Comparison of ENCODE assay signal across 22 cellular contexts in the genomic region with DNA sequence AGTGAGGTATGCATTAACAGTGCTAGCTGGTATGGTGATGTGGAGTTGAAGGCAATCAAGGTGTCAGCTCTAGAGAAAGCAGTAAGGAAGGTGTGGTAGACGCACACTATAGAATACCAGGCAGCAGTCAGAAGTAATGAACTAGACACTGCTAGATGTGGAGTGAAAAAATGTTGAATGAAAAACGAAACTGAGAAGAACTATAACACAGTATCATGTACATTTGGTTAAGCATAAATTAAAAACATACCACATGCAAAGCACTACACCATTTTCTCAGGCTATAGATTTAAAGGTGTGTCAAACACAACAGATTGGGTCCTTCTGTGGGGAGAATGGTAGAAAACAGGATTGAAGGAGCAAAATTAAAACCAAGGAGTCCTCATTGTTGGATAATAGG.
DNase-seq lines count a peak whose midpoint lies in the region; ATAC-seq and TF ChIP-seq lines count a peak whose summit lies in the region.
"Had no signal": no experiment of that assay in that cellular context is flagged by ENCODE, and none has a peak within 500 bp of the region (broad histone marks: within the 10 kb centered on the region; RNA-seq: fewer than 3 reads in every experiment).

No MANE protein-coding gene starts in this region.

- no peak for TF ChIP-seq CTCF in GM10266 (IDR thresholded peaks at IDR 0.05; ENCODE audit: control insufficient read depth, insufficient read depth, low read depth, missing control alignments)

- ATAC-seq in GM19025 (IDR thresholded peaks at IDR 0.05; ENCODE audit: low read depth, unreplicated experiment), result peak; percentile 62
- ATAC-seq in GM21529 (IDR thresholded peaks at IDR 0.05; ENCODE audit: unreplicated experiment), result peak; percentile 56
- ATAC-seq in HG02938 (IDR thresholded peaks at IDR 0.05; ENCODE audit: unreplicated experiment), result peak; percentile 71
- ATAC-seq in HG03097 (IDR thresholded peaks at IDR 0.05; ENCODE audit: low FRiP score, unreplicated experiment), result no peak
- ATAC-seq: CD8-positive, alpha-beta T cell; left lobe of liver; Panc1 had no signal

- DNase-seq in superior temporal gyrus (ENCODE audit: extremely low spot score), result no peak
- no peak for DNase-seq in GM10266 (ENCODE audit: extremely low spot score)
- no peak for DNase-seq in retina
- DNase-seq: activated CD4-positive, CD25-positive, alpha-beta regulatory T cell treated with anti-CD3 and anti-CD28 coated beads, Interleukin-2, amount 50 U/mL, for 72 hours; CD8-positive, alpha-beta T cell; DMS153; GOT3; mesendoderm; naive B cell; NCI-H1417; NCI-H446 treated with DMSO at 0.1 percent for 48 hours; NK-92 treated with Interleukin-12 subunit alpha and Interleukin-12 subunit beta, amount 100 ng/mL, for 24 hours; nucleus accumbens; SIG-M5; stimulated activated CD4-positive, alpha-beta T cell treated with anti-CD3 and anti-CD28 coated beads, Interleukin-2, amount 100 ng/mL, for 48 hours; stimulated activated naive CD4-positive, alpha-beta T cell treated with Interleukin-2 at 50 U/mL for 16 hours had no signal
